In genomic region chr15:28953573-28954195, GRCh38 we compare ENCODE assay signal across 2 cellular contexts.
TF ChIP-seq lines count a peak whose summit lies in the region.

No MANE protein-coding gene starts in this region.

TF ChIP-seq in IMR-90, 13 proteins besides CTCF, POLR2A, EP300 and RAD21:
- TF ChIP-seq RCOR1 (IDR thresholded peaks at IDR 0.05; ENCODE audit: insufficient replicate concordance, low read length) (no peak), BHLHE40 (IDR thresholded peaks at IDR 0.05; ENCODE audit: low read depth, low read length) (no peak), SMC3 (IDR thresholded peaks at IDR 0.05; ENCODE audit: low read depth, low read length) (no peak), FOS (IDR thresholded peaks at IDR 0.05; ENCODE audit: low read depth, low read length) (no peak)

TF ChIP-seq in H1, 55 proteins besides CTCF, POLR2A, EP300 and RAD21:
- TF ChIP-seq KDM5A (IDR thresholded peaks at IDR 0.05; ENCODE audit: low read length) = no peak
- no peak for TF ChIP-seq GTF2F1 (IDR thresholded peaks at IDR 0.05; ENCODE audit: borderline replicate concordance, low read depth, low read length)
- TF ChIP-seq, protein P1, sequence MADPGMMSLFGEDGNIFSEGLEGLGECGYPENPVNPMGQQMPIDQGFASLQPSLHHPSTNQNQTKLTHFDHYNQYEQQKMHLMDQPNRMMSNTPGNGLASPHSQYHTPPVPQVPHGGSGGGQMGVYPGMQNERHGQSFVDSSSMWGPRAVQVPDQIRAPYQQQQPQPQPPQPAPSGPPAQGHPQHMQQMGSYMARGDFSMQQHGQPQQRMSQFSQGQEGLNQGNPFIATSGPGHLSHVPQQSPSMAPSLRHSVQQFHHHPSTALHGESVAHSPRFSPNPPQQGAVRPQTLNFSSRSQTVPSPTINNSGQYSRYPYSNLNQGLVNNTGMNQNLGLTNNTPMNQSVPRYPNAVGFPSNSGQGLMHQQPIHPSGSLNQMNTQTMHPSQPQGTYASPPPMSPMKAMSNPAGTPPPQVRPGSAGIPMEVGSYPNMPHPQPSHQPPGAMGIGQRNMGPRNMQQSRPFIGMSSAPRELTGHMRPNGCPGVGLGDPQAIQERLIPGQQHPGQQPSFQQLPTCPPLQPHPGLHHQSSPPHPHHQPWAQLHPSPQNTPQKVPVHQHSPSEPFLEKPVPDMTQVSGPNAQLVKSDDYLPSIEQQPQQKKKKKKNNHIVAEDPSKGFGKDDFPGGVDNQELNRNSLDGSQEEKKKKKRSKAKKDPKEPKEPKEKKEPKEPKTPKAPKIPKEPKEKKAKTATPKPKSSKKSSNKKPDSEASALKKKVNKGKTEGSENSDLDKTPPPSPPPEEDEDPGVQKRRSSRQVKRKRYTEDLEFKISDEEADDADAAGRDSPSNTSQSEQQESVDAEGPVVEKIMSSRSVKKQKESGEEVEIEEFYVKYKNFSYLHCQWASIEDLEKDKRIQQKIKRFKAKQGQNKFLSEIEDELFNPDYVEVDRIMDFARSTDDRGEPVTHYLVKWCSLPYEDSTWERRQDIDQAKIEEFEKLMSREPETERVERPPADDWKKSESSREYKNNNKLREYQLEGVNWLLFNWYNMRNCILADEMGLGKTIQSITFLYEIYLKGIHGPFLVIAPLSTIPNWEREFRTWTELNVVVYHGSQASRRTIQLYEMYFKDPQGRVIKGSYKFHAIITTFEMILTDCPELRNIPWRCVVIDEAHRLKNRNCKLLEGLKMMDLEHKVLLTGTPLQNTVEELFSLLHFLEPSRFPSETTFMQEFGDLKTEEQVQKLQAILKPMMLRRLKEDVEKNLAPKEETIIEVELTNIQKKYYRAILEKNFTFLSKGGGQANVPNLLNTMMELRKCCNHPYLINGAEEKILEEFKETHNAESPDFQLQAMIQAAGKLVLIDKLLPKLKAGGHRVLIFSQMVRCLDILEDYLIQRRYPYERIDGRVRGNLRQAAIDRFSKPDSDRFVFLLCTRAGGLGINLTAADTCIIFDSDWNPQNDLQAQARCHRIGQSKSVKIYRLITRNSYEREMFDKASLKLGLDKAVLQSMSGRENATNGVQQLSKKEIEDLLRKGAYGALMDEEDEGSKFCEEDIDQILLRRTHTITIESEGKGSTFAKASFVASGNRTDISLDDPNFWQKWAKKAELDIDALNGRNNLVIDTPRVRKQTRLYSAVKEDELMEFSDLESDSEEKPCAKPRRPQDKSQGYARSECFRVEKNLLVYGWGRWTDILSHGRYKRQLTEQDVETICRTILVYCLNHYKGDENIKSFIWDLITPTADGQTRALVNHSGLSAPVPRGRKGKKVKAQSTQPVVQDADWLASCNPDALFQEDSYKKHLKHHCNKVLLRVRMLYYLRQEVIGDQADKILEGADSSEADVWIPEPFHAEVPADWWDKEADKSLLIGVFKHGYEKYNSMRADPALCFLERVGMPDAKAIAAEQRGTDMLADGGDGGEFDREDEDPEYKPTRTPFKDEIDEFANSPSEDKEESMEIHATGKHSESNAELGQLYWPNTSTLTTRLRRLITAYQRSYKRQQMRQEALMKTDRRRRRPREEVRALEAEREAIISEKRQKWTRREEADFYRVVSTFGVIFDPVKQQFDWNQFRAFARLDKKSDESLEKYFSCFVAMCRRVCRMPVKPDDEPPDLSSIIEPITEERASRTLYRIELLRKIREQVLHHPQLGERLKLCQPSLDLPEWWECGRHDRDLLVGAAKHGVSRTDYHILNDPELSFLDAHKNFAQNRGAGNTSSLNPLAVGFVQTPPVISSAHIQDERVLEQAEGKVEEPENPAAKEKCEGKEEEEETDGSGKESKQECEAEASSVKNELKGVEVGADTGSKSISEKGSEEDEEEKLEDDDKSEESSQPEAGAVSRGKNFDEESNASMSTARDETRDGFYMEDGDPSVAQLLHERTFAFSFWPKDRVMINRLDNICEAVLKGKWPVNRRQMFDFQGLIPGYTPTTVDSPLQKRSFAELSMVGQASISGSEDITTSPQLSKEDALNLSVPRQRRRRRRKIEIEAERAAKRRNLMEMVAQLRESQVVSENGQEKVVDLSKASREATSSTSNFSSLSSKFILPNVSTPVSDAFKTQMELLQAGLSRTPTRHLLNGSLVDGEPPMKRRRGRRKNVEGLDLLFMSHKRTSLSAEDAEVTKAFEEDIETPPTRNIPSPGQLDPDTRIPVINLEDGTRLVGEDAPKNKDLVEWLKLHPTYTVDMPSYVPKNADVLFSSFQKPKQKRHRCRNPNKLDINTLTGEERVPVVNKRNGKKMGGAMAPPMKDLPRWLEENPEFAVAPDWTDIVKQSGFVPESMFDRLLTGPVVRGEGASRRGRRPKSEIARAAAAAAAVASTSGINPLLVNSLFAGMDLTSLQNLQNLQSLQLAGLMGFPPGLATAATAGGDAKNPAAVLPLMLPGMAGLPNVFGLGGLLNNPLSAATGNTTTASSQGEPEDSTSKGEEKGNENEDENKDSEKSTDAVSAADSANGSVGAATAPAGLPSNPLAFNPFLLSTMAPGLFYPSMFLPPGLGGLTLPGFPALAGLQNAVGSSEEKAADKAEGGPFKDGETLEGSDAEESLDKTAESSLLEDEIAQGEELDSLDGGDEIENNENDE (IDR thresholded peaks at IDR 0.05; ENCODE audit: insufficient replicate concordance, low read length) = no peak
- TF ChIP-seq SIX5 (IDR thresholded peaks at IDR 0.05; ENCODE audit: low read depth, low read length) = no peak
- TF ChIP-seq MAFK (IDR thresholded peaks at IDR 0.05; ENCODE audit: low read depth, low read length) = no peak
- TF ChIP-seq SP4 (IDR thresholded peaks at IDR 0.05; ENCODE audit: low read length) = no peak
- TF ChIP-seq FOSL1 (IDR thresholded peaks at IDR 0.05; ENCODE audit: insufficient read depth, low read depth, low read length) = no peak
- TF ChIP-seq CBX5 (IDR thresholded peaks at IDR 0.05; ENCODE audit: low read depth, low read length) = no peak
